9 cellular contexts compared by ENCODE assay signal in the genomic region with DNA sequence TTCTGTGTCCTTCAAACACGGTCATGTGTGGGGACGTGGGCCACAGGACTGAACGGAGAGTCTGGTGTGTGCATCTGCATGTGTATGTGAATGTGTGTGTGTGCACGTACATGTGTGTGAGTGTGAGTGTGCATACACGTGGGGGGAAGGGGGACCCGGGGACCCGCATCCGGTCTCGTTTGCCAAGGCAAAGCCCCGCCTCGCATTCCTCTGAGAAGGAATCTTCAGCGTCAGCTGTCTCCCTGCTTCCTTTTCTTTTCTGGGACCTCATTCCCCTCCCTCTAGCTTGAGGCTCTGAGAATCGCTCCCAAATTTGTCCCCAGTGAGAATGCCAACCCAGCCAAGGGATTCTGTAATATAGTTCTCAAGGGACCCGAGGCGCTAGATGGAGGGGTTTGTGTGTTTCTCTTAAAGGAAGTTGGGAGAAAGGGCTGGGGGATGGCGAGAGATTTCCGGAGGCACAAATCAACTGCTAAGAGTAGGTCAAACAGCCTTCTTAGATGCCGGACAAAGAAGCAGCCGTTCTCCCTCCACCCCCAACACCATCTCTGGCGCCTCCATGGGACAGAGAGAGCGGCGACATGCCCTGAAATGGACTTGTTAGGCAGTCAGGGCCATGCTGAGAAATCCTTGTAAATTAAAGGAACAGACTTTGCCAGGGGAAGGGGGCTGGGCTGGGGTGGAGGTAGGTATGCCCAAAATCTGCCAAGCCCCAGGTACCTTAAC. TPM values are rescaled to one million over a fixed set of nuclear protein-coding genes. Genes with fewer than 3 reads are reported as not detected.
A peak's percentile ranks its signal among the peaks of the same experiment; 100 is the strongest.
DNase-seq lines count a peak whose midpoint lies in the region; ATAC-seq and TF ChIP-seq lines count a peak whose summit lies in the region.
"Had no signal": no experiment of that assay in that cellular context is flagged by ENCODE, and none has a peak within 500 bp of the region (broad histone marks: within the 10 kb centered on the region; RNA-seq: fewer than 3 reads in every experiment).

No MANE protein-coding gene starts in this region.

- H3K4me3 ChIP-seq in CD8-positive, alpha-beta T cell (ENCODE audit: low read depth, low read length), result peak overlapping the region; percentile 23

- peaks cover 2% of the 10 kb centered on the region for H3K36me3 Mint-ChIP-seq in CD8-positive, alpha-beta T cell
- H3K36me3 Mint-ChIP-seq in stimulated activated naive B cell treated with anti-CD40 and anti-IgM and Interleukin-4, amounts not matched to agents 10 μg/mL and 1 μg/mL and 100 μg/mL, for 72 hours, result peaks cover 0 to 5% of the 10 kb centered on the region in 2 donors

- H3K36me3 ChIP-seq in CD8-positive, alpha-beta T cell (ENCODE audit: insufficient read depth, low read length), result no peaks in the 10 kb centered on the region

- peaks cover 96% of the 10 kb centered on the region for H3K4me1 Mint-ChIP-seq in CD8-positive, alpha-beta T cell (ENCODE audit: low read depth)
- peaks cover 67 to 92% of the 10 kb centered on the region in 2 donors for H3K4me1 Mint-ChIP-seq in stimulated activated naive B cell treated with anti-CD40 and anti-IgM and Interleukin-4, amounts not matched to agents 10 μg/mL and 1 μg/mL and 100 μg/mL, for 72 hours

- H3K9me3 ChIP-seq in CD8-positive, alpha-beta T cell (ENCODE audit: low read length), result no peaks in the 10 kb centered on the region

- peak overlapping the region; percentile 82 for H3K4me3 Mint-ChIP-seq in CD8-positive, alpha-beta T cell
- H3K4me3 Mint-ChIP-seq in stimulated activated naive B cell treated with anti-CD40 and anti-IgM and Interleukin-4, amounts not matched to agents 10 μg/mL and 1 μg/mL and 100 μg/mL, for 72 hours, result peak overlapping the region; percentile 86 to 88

- no peaks in the 10 kb centered on the region for H3K9me3 Mint-ChIP-seq in CD8-positive, alpha-beta T cell
- no peaks in the 10 kb centered on the region for H3K9me3 Mint-ChIP-seq in stimulated activated naive B cell treated with anti-CD40 and anti-IgM and Interleukin-4, amounts not matched to agents 10 μg/mL and 1 μg/mL and 100 μg/mL, for 72 hours

- peak overlapping the region; percentile 98 for H3K27ac Mint-ChIP-seq in CD8-positive, alpha-beta T cell
- peak overlapping the region; percentile 99 for H3K27ac Mint-ChIP-seq in stimulated activated naive B cell treated with anti-CD40 and anti-IgM and Interleukin-4, amounts not matched to agents 10 μg/mL and 1 μg/mL and 100 μg/mL, for 72 hours

- CTCF ChIA-PET in CD8-positive, alpha-beta T cell (lab: Charles Lee), result interaction anchor here (1.0 to 5.8 kb wide), 8 partner anchors 18 to 66 kb away, joined by 3 to 32 read pairs (median 4); partner anchors contain the start of gene ALDH4A1

- H3K4me1 ChIP-seq in CD8-positive, alpha-beta T cell (ENCODE audit: insufficient read depth, low read length), result peaks cover 98% of the 10 kb centered on the region

- H3K27me3 ChIP-seq in CD8-positive, alpha-beta T cell (ENCODE audit: insufficient read depth, low read length), result no peaks in the 10 kb centered on the region

- H3K27ac ChIP-seq in CD8-positive, alpha-beta T cell (ENCODE audit: low read depth, low read length), result peak overlapping the region; percentile 96
- H3K27ac ChIP-seq in caudate nucleus (ENCODE audit: low read depth, low read length), result peak overlapping the region; percentile 89
- H3K27ac ChIP-seq: KMS-11 had no signal

- no peaks in the 10 kb centered on the region for H3K27me3 Mint-ChIP-seq in CD8-positive, alpha-beta T cell (ENCODE audit: low read depth)
- no peaks in the 10 kb centered on the region for H3K27me3 Mint-ChIP-seq in stimulated activated naive B cell treated with anti-CD40 and anti-IgM and Interleukin-4, amounts not matched to agents 10 μg/mL and 1 μg/mL and 100 μg/mL, for 72 hours

- ATAC-seq in CD8-positive, alpha-beta T cell, result no peak
- peak in 1 of 2 donors; percentile 15 for ATAC-seq in stimulated activated naive B cell treated with anti-CD40 and anti-IgM and Interleukin-4, amounts not matched to agents 10 μg/mL and 1 μg/mL and 100 μg/mL, for 72 hours (replicated peaks)

- no peak for TF ChIP-seq CTCF in CD8-positive, alpha-beta T cell (IDR thresholded peaks at IDR 0.05)

- POLR2A ChIA-PET in CD8-positive, alpha-beta T cell (lab: Charles Lee), result interaction anchor here (1.0 to 5.5 kb wide), 3 partner anchors 13 to 22 kb away, joined by 4 to 49 read pairs (median 5); no protein-coding TSS in a partner anchor

- intact Hi-C loops in CD8-positive, alpha-beta T cell (cut with DNase I, micrococcal nuclease), result loop anchor here (10.0 kb wide), 1 partner anchor 515 kb away; no protein-coding TSS in a partner anchor

- peak in 1 of 7 experiments; percentile 35 for DNase-seq in CD8-positive, alpha-beta T cell
- DNase-seq in KG1 (lab: John Stamatoyannopoulos, UW), result peak; percentile 69
- DNase-seq in caudate nucleus (lab: John Stamatoyannopoulos, UW), result peak in 46 of 61 donors; percentile 11 to 68 (median 40)
- peak; percentile 82 for DNase-seq in kidney glomerular epithelial cell (lab: John Stamatoyannopoulos, UW)
- DNase-seq in stimulated activated naive B cell treated with anti-CD40 and anti-IgM and Interleukin-4, amounts not matched to agents 10 μg/mL and 1 μg/mL and 100 μg/mL, for 72 hours, result peak; percentile 19
- DNase-seq in amniotic stem cell (lab: John Stamatoyannopoulos, UW), result no peak
- no peak for DNase-seq in NCI-H524 treated with DMSO at 0.1 percent for 48 hours (lab: John Stamatoyannopoulos, UW)
- DNase-seq in NCI-H1092 treated with DMSO at 0.1 percent for 48 hours (lab: John Stamatoyannopoulos, UW), result no peak

RNA-seq across cellular contexts. Expression of gene IFFO2, which starts 6.6 kb away (rescaled TPM):
- total RNA-seq in CD8-positive, alpha-beta T cell, result 100 to 1,000 TPM in 1 of 2 experiments, 10 to 100 TPM in 1; 92.6 to 107 TPM

RNA-seq across cellular contexts. Expression of gene ALDH4A1, which starts 47.5 kb away (rescaled TPM):
- 1 to 10 TPM; 1.0 to 1.3 TPM for total RNA-seq in CD8-positive, alpha-beta T cell

Comparison
In these comparisons a context has a peak if more than half of its experiments do, and no peak if none do; other contexts are left out.
1. DNase-seq: peak in KG1 (single experiment), caudate nucleus (46 of 61), kidney glomerular epithelial cell (single experiment) and stimulated activated naive B cell treated with anti-CD40 and anti-IgM and Interleukin-4, amounts not matched to agents 10 μg/mL and 1 μg/mL and 100 μg/mL, for 72 hours (single experiment); none in amniotic stem cell (single experiment), NCI-H524 treated with DMSO at 0.1 percent for 48 hours (single experiment) and NCI-H1092 treated with DMSO at 0.1 percent for 48 hours (single experiment).